ENCODE assay signal across 1 cellular context in the genomic region with DNA sequence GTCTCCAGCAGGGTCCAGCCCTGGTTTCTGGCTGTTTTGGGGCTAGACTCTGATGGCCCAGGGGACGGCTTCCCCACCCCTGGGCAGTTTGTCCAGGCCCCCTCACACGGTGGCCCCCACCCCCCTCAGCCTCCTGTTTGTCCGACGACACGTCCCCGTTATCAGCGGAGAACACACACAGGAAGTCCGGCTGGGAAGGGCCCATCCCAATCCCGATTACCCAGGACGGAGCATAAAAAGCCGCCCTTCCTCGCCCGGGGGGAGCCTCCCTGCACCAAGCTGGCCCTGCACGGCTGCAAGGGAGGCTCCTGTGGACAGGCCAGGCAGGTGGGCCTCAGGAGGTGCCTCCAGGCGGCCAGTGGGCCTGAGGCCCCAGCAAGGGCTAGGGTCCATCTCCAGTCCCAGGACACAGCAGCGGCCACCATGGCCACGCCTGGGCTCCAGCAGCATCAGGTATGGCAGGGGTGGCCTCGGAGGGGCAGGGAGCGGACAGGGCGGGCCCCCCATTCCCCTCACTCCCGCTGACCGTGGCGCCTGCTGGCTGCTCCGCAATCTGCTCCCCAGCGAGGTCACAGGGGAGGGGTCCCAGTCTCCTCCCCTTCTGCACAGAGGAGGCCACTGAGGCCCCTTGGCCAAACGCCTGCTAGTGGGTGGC.
A peak's percentile ranks its signal among the peaks of the same experiment; 100 is the strongest.
TF ChIP-seq lines count a peak whose summit lies in the region.

EGFL7 (plus strand) TSS at position 261 of the 655 bp plus-strand sequence. CDS start 5,367 bp downstream, outside the sequence.

TF ChIP-seq in K562, 482 proteins besides CTCF, POLR2A, EP300 and RAD21 (continued from another document and continues in another):
- TF ChIP-seq UBTF (IDR thresholded peaks at IDR 0.05; ENCODE audit: borderline replicate concordance in 1 of 2, low read depth in 2 of 2, low read length in 2 of 2) (peak in 1 of 2 experiments; percentile 92; a peak in 2 of 4 replicates), NFIX (CRISPR knock-in tag; IDR thresholded peaks at IDR 0.05; ENCODE audit: low read depth) (no peak), KAT7 (CRISPR knock-in tag; IDR thresholded peaks at IDR 0.05; ENCODE audit: borderline replicate concordance) (peak; percentile 93; the same call in 1 of the 2 replicates), NR4A1 (CRISPR knock-in tag; IDR thresholded peaks at IDR 0.05) (0 out of 2 replicates have a peak, but pooled peaks have one; percentile 70), NR4A1 (tag; IDR thresholded peaks at IDR 0.05) (no peak), FOXP1 (CRISPR knock-in tag; IDR thresholded peaks at IDR 0.05) (no peak), PHB (CRISPR knock-in tag; IDR thresholded peaks at IDR 0.05) (no peak), SIN3B (IDR thresholded peaks at IDR 0.05; ENCODE audit: low read depth) (peak; percentile 62; the same call in 1 of the 2 replicates), TFAM (CRISPR knock-in tag; conservative IDR thresholded peaks at IDR 0.05) (no peak), ATF6 (CRISPR knock-in tag; IDR thresholded peaks at IDR 0.05) (no peak), PML (IDR thresholded peaks at IDR 0.05; ENCODE audit: low read length) (peak; percentile 78), KDM4B (IDR thresholded peaks at IDR 0.05; ENCODE audit: borderline replicate concordance in 2 of 2, low read depth in 1 of 2) (peak in 1 of 2 experiments; percentile 93; a peak in 2 of 4 replicates), PRPF4 (IDR thresholded peaks at IDR 0.05; ENCODE audit: insufficient read depth, low read depth, low read length, poor library complexity, severe bottlenecking) (peak; percentile 35), ETV5 (CRISPR knock-in tag; IDR thresholded peaks at IDR 0.05; ENCODE audit: low read depth) (peak; percentile 99), ZBTB11 (CRISPR knock-in tag; IDR thresholded peaks at IDR 0.05) (peak in 1 of 3 experiments; percentile 85; a peak in 2 of 6 replicates), NCOA1 (IDR thresholded peaks at IDR 0.05; ENCODE audit: low read depth) (peak; percentile 57; the same call in 1 of the 2 replicates), ESRRB (CRISPR knock-in tag; IDR thresholded peaks at IDR 0.05; ENCODE audit: borderline replicate concordance) (no peak), TAF1 (IDR thresholded peaks at IDR 0.05; ENCODE audit: control insufficient read depth, extremely low read depth, insufficient read depth, low read length, severe bottlenecking) (peak; percentile 58), NCOR1 (IDR thresholded peaks at IDR 0.05) (peak; percentile 95), SOX6 (IDR thresholded peaks at IDR 0.05) (peak; percentile 88), MYBL2 (IDR thresholded peaks at IDR 0.05; ENCODE audit: low read depth) (no peak), MYBL2 (CRISPR knock-in tag; IDR thresholded peaks at IDR 0.05; ENCODE audit: borderline replicate concordance) (no peak), FOXA1 (IDR thresholded peaks at IDR 0.05; ENCODE audit: borderline replicate concordance) (no peak), TRIM24 (IDR thresholded peaks at IDR 0.05) (peak; percentile 31 to 74; a peak in 3 of 4 replicates), CAMTA2 (CRISPR knock-in tag; conservative IDR thresholded peaks at IDR 0.05) (no peak), ZNF561 (CRISPR knock-in tag; conservative IDR thresholded peaks at IDR 0.05) (no peak), MAZ (CRISPR knock-in tag; conservative IDR thresholded peaks at IDR 0.05 in 1 of 2, IDR thresholded peaks at IDR 0.05 in 1 of 2) (peak; percentile 94 to 96; a peak in 3 of 4 replicates), ZNF589 (CRISPR knock-in tag; IDR thresholded peaks at IDR 0.05; ENCODE audit: low read depth) (peak; percentile 57; the same call in 1 of the 2 replicates), HOXB6 (CRISPR knock-in tag; IDR thresholded peaks at IDR 0.05; ENCODE audit: borderline replicate concordance) (no peak), ETV1 (tag; conservative IDR thresholded peaks at IDR 0.05; ENCODE audit: low read depth) (peak; percentile 94), SMARCE1 (IDR thresholded peaks at IDR 0.05) (peak; percentile 88), ID3 (CRISPR knock-in tag; IDR thresholded peaks at IDR 0.05) (no peak), ID3 (tag; IDR thresholded peaks at IDR 0.05) (peak; percentile 56; the same call in 1 of the 2 replicates), XRCC3 (IDR thresholded peaks at IDR 0.05) (no peak), DPF2 (IDR thresholded peaks at IDR 0.05) (peak; percentile 92), POLR2B (IDR thresholded peaks at IDR 0.05; ENCODE audit: low read depth, partially characterized antibody) (peak; percentile 94), RB1 (IDR thresholded peaks at IDR 0.05; ENCODE audit: low read depth) (peak; percentile 66), ZEB2 (IDR thresholded peaks at IDR 0.05) (0 out of 2 replicates have a peak, but pooled peaks have one; percentile 15), ELK3 (CRISPR knock-in tag; IDR thresholded peaks at IDR 0.05) (no peak), ZBTB33 (CRISPR knock-in tag; IDR thresholded peaks at IDR 0.05) (peak; percentile 46; the same call in 1 of the 2 replicates), ZKSCAN8 (CRISPR knock-in tag; IDR thresholded peaks at IDR 0.05) (no peak)
- TF ChIP-seq, protein P1, sequence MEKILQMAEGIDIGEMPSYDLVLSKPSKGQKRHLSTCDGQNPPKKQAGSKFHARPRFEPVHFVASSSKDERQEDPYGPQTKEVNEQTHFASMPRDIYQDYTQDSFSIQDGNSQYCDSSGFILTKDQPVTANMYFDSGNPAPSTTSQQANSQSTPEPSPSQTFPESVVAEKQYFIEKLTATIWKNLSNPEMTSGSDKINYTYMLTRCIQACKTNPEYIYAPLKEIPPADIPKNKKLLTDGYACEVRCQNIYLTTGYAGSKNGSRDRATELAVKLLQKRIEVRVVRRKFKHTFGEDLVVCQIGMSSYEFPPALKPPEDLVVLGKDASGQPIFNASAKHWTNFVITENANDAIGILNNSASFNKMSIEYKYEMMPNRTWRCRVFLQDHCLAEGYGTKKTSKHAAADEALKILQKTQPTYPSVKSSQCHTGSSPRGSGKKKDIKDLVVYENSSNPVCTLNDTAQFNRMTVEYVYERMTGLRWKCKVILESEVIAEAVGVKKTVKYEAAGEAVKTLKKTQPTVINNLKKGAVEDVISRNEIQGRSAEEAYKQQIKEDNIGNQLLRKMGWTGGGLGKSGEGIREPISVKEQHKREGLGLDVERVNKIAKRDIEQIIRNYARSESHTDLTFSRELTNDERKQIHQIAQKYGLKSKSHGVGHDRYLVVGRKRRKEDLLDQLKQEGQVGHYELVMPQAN (IDR thresholded peaks at IDR 0.05; ENCODE audit: borderline replicate concordance), result 0 out of 2 replicates have a peak, but pooled peaks have one; percentile 10
- TF ChIP-seq, protein P2, sequence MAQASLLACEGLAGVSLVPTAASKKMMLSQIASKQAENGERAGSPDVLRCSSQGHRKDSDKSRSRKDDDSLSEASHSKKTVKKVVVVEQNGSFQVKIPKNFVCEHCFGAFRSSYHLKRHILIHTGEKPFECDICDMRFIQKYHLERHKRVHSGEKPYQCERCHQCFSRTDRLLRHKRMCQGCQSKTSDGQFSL (CRISPR knock-in tag; IDR thresholded peaks at IDR 0.05), result no peak
- TF ChIP-seq, protein P2 (tag; IDR thresholded peaks at IDR 0.05), result peak in 1 of 2 experiments; percentile 60; a peak in 1 of 4 replicates
- TF ChIP-seq, protein P3, sequence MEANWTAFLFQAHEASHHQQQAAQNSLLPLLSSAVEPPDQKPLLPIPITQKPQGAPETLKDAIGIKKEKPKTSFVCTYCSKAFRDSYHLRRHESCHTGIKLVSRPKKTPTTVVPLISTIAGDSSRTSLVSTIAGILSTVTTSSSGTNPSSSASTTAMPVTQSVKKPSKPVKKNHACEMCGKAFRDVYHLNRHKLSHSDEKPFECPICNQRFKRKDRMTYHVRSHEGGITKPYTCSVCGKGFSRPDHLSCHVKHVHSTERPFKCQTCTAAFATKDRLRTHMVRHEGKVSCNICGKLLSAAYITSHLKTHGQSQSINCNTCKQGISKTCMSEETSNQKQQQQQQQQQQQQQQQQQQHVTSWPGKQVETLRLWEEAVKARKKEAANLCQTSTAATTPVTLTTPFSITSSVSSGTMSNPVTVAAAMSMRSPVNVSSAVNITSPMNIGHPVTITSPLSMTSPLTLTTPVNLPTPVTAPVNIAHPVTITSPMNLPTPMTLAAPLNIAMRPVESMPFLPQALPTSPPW (CRISPR knock-in tag; IDR thresholded peaks at IDR 0.05), result peak; percentile 98
